ENCODE assay signal across 11 cellular contexts in genomic region chr4:153040677-153041076, GRCh38.
"Had no signal": no experiment of that assay in that cellular context is flagged by ENCODE, and none has a peak within 500 bp of the region (broad histone marks: within the 10 kb centered on the region; RNA-seq: fewer than 3 reads in every experiment).

No MANE protein-coding gene starts in this region.

- H3K9ac ChIP-seq: GM23248 had no signal

- ATAC-seq: GM23338, HCT116 had no signal

- DNase-seq: GM23248, GOT3, H7, H9, HCEC 1CT, HFFc6 had no signal

- H3K4me2 ChIP-seq: GM23338 had no signal

- FAIRE-seq: H1, H54 had no signal

- H3K27ac ChIP-seq: GM23248 had no signal

- H3K4me3 ChIP-seq: GM23248, GM23338, HAP-1 had no signal

- H2AFZ ChIP-seq: GM23248, GM23338 had no signal

- H3K36me3 ChIP-seq: HAP-1 had no signal

- H3K4me1 ChIP-seq: HAP-1 had no signal
